14 cellular contexts compared by ENCODE assay signal in genomic region chr6:71194730-71195129, GRCh38.
A peak's percentile ranks its signal among the peaks of the same experiment; 100 is the strongest.
DNase-seq lines count a peak whose midpoint lies in the region; ATAC-seq, FAIRE-seq and TF ChIP-seq lines count a peak whose summit lies in the region.
"Had no signal": no experiment of that assay in that cellular context is flagged by ENCODE, and none has a peak within 500 bp of the region (broad histone marks: within the 10 kb centered on the region; RNA-seq: fewer than 3 reads in every experiment).

No MANE protein-coding gene starts in this region.

- no peak for TF ChIP-seq RAD21 in A549 (conservative IDR thresholded peaks at IDR 0.05 in 1 of 2, IDR thresholded peaks at IDR 0.05 in 1 of 2)

- CTCF ChIA-PET in A549 (lab: Yijun Ruan, JAX) = no interaction called here

- H3K36me3 ChIP-seq in GM23248 (ENCODE audit: low read depth) = no peaks in the 10 kb centered on the region
- H3K36me3 ChIP-seq: suprapubic skin had no signal

- in situ Hi-C loops in GM23248 (cut with MboI) = loop anchor here (5.0 kb wide), 1 partner anchor 153 kb away; no protein-coding TSS in a partner anchor
- in situ Hi-C loops in astrocyte of the cerebellum (cut with HindIII; ENCODE audit: low sequenced_read_pairs) = loop anchor here (5.0 to 25.0 kb wide), 2 partner anchors 173 to 318 kb away; no protein-coding TSS in a partner anchor

- TF ChIP-seq POLR2A in A549 (IDR thresholded peaks at IDR 0.05; ENCODE audit: low read length) = no peak

- no peak overlapping the region for H3K4me3 ChIP-seq in A549
- H3K4me3 ChIP-seq in GM23248 = no peak overlapping the region
- H3K4me3 ChIP-seq in astrocyte of the cerebellum (ENCODE audit: low read depth, low read length) = no peak overlapping the region
- H3K4me3 ChIP-seq: suprapubic skin had no signal

- 19% methylated on average over 1 of the region's 1 CpG for WGBS in A549 (ENCODE audit: missing lambda C conversion rate)
- WGBS in GM23248 (ENCODE audit: low coverage in 1 of 2, low lambda C conversion rate in 2 of 2, missing lambda C conversion rate in 2 of 2), 2 experiments = 0 to 4% methylated on average over 1 of the region's 1 CpG

- no peak overlapping the region for H3K9ac ChIP-seq in GM23248

- DNase-seq in A549 (ENCODE audit: low read depth in 1 of 2, low spot score in 1 of 2) = peak in 1 of 2 experiments; percentile 5
- peak; percentile 67 for DNase-seq in GM23248
- peak; percentile 59 for DNase-seq in astrocyte of the cerebellum (ENCODE audit: low read depth)
- peak; percentile 36 for DNase-seq in hepatic stellate cell (ENCODE audit: low spot score)
- no peak for DNase-seq in HUDEP-2 (lab: John Stamatoyannopoulos, UW; ENCODE audit: unreplicated experiment in 76 of 76)
- no peak for DNase-seq in NCI-H2107 treated with DMSO at 0.1 percent for 48 hours (lab: John Stamatoyannopoulos, UW; ENCODE audit: unreplicated experiment)
- DNase-seq: activated CD4-positive, alpha-beta memory T cell treated with anti-CD3 and anti-CD28 coated beads, Interleukin-2, amount 10 ng/mL, durations not matched to agents 7 days and 5 days; NCI-H2107; NK-92 treated with Interleukin-12 subunit alpha and Interleukin-12 subunit beta, amount 100 ng/mL, for 24 hours; occipital lobe had no signal

- no peak overlapping the region; a peak in 1 of 6 replicates for H3K27ac ChIP-seq in A549
- peak overlapping the region; percentile 40; the same call in 1 of the 2 replicates for H3K27ac ChIP-seq in GM23248
- H3K27ac ChIP-seq: suprapubic skin had no signal

- H3K27me3 ChIP-seq in GM23248 (replicated peaks; ENCODE audit: insufficient read depth) = no peaks in the 10 kb centered on the region
- H3K27me3 ChIP-seq: suprapubic skin had no signal

- no peaks in the 10 kb centered on the region for H3K9me2 ChIP-seq in GM23248 (ENCODE audit: insufficient read depth)

- H2AFZ ChIP-seq in GM23248 = no peak overlapping the region

- no peak for FAIRE-seq in A549 (lab: Jason Lieb, UNC)
- FAIRE-seq: endometrium had no signal

- POLR2A ChIA-PET in A549 (lab: Yijun Ruan, JAX) = no interaction called here

- H3K4me1 ChIP-seq in A549 (peaks cover 18% of the 10 kb centered on the region; the same call in 2 of the 3 replicates), GM23248 (ENCODE audit: insufficient read depth) (peaks cover 25% of the 10 kb centered on the region)

- TF ChIP-seq CTCF in A549 (IDR thresholded peaks at IDR 0.05) (no peak), astrocyte of the cerebellum (IDR thresholded peaks at IDR 0.05; ENCODE audit: low read depth, low read length, missing control alignments) (no peak)

- no peaks in the 10 kb centered on the region for H3K79me2 ChIP-seq in GM23248 (ENCODE audit: insufficient read depth)

- no peak for TF ChIP-seq EP300 in A549 (IDR thresholded peaks at IDR 0.05)

- H3K4me2 ChIP-seq in A549 (peak overlapping the region; percentile 37; the same call in 2 of the 3 replicates), GM23248 (ENCODE audit: unreplicated experiment) (peak overlapping the region; percentile 29)

- H3K9me3 ChIP-seq in A549 (no peaks in the 10 kb centered on the region), GM23248 (ENCODE audit: low read depth) (no peaks in the 10 kb centered on the region)
- H3K9me3 ChIP-seq: suprapubic skin had no signal

- ATAC-seq in A549 (peak in 1 of 2 experiments; percentile 59; a peak in 2 of 6 replicates), HG02970 (IDR thresholded peaks at IDR 0.05; ENCODE audit: low FRiP score, unreplicated experiment) (no peak), HG03280 (IDR thresholded peaks at IDR 0.05; ENCODE audit: unreplicated experiment) (no peak)

- no peaks in the 10 kb centered on the region for H4K20me1 ChIP-seq in GM23248 (ENCODE audit: insufficient read depth)

- H3F3A ChIP-seq in GM23248 (ENCODE audit: insufficient read depth) = peaks cover 21% of the 10 kb centered on the region; the same call in 1 of the 2 replicates

TF ChIP-seq in A549, 52 proteins besides CTCF, POLR2A, EP300 and RAD21:
- TF ChIP-seq HEYL (CRISPR knock-in tag; IDR thresholded peaks at IDR 0.05) (no peak), MAFK (IDR thresholded peaks at IDR 0.05; ENCODE audit: partially characterized antibody) (peak; percentile 72), FOSL2 (IDR thresholded peaks at IDR 0.05) (no peak), FOSL2 (CRISPR knock-in tag; IDR thresholded peaks at IDR 0.05) (peak; percentile 11; the same call in 1 of the 2 replicates)

Comparison
In these comparisons a context has a peak if more than half of its experiments do, and no peak if none do; other contexts are left out.
1. DNase-seq: peak in GM23248 (single experiment), astrocyte of the cerebellum (single experiment) and hepatic stellate cell (single experiment); none in HUDEP-2 (0 of 76) and NCI-H2107 treated with DMSO at 0.1 percent for 48 hours (single experiment).